23 cellular contexts compared by ENCODE assay signal in genomic region chr9:135588371-135588770, GRCh38. TPM values are rescaled to one million over a fixed set of nuclear protein-coding genes. Genes with fewer than 3 reads are reported as not detected.
A peak's percentile ranks its signal among the peaks of the same experiment; 100 is the strongest.
DNase-seq lines count a peak whose midpoint lies in the region; ATAC-seq and TF ChIP-seq lines count a peak whose summit lies in the region.
"Had no signal": no experiment of that assay in that cellular context is flagged by ENCODE, and none has a peak within 500 bp of the region (broad histone marks: within the 10 kb centered on the region; RNA-seq: fewer than 3 reads in every experiment).

No MANE protein-coding gene starts in this region.

- H3K18ac ChIP-seq in neuronal stem cell (ENCODE audit: low read length): peak overlapping the region; percentile 64

- H3K9me3 ChIP-seq in RWPE2 (ENCODE audit: severe bottlenecking) (no peaks in the 10 kb centered on the region), neuronal stem cell (replicated peaks in 1 of 2; ENCODE audit: control insufficient read depth in 2 of 2, insufficient read depth in 1 of 2, low read depth in 1 of 2, low read length in 2 of 2) (no peaks in the 10 kb centered on the region)

- no peak overlapping the region for H2BK120ac ChIP-seq in neuronal stem cell (ENCODE audit: low read depth, low read length)

- H3K4me2 ChIP-seq in neuronal stem cell (ENCODE audit: insufficient read depth, low read length, poor library complexity, severe bottlenecking): no peak overlapping the region

- H3K4ac ChIP-seq in neuronal stem cell (ENCODE audit: low read length): no peak overlapping the region

- H3K36me3 ChIP-seq in RWPE2 (ENCODE audit: low read depth): no peaks in the 10 kb centered on the region
- H3K36me3 ChIP-seq in neuronal stem cell (replicated peaks in 1 of 2; ENCODE audit: control insufficient read depth in 2 of 2, insufficient read depth in 2 of 2, low read length in 2 of 2): no peaks in the 10 kb centered on the region

- no peak overlapping the region for H3K27ac ChIP-seq in RWPE2 (ENCODE audit: poor library complexity, severe bottlenecking)
- no peak overlapping the region for H3K27ac ChIP-seq in neuronal stem cell (replicated peaks; ENCODE audit: low read length)
- H3K27ac ChIP-seq: 22Rv1, GM23248 had no signal

- H2BK5ac ChIP-seq in neuronal stem cell (ENCODE audit: low read length): no peak overlapping the region

- no peak overlapping the region for H4K91ac ChIP-seq in neuronal stem cell (ENCODE audit: low read depth, low read length, poor library complexity)

- peak; percentile 14 for DNase-seq in activated CD4-positive, CD25-positive, alpha-beta regulatory T cell treated with anti-CD3 and anti-CD28 coated beads, Interleukin-2, amount 50 U/mL, for 72 hours
- DNase-seq in RWPE2 (ENCODE audit: low spot score): peak; percentile 44
- DNase-seq in neuronal stem cell (ENCODE audit: low spot score): no peak
- DNase-seq in type B pancreatic cell (ENCODE audit: extremely low spot score, unreplicated experiment): peak; percentile 65
- DNase-seq in GM19238 (ENCODE audit: insufficient read length, low spot score): no peak
- DNase-seq in cerebellar nuclear complex (lab: John Stamatoyannopoulos, UW): no peak
- DNase-seq: DMS79 treated with DMSO at 0.1 percent for 48 hours, GM23248, HCEC 1CT, Karpas-422, NCI-H1417 treated with DMSO at 0.1 percent for 48 hours, NCI-H1930, NCI-H226, NCI-H524, NCI-H82, OCI-M1, SIG-M5 had no signal

- no peaks in the 10 kb centered on the region for H3K4me1 Mint-ChIP-seq in type B pancreatic cell (ENCODE audit: unreplicated experiment)
- H3K4me1 Mint-ChIP-seq: CD14-positive monocyte, IgD-negative memory B cell had no signal

- no peak overlapping the region for H3K23ac ChIP-seq in neuronal stem cell (ENCODE audit: low read depth, low read length, poor library complexity)

- H3K4me3 Mint-ChIP-seq in type B pancreatic cell: no peak overlapping the region
- H3K4me3 Mint-ChIP-seq: CD14-positive monocyte, IgD-negative memory B cell had no signal

- H3K9me3 Mint-ChIP-seq in type B pancreatic cell: no peaks in the 10 kb centered on the region

- H3K27me3 Mint-ChIP-seq in type B pancreatic cell: no peaks in the 10 kb centered on the region

- peak overlapping the region; percentile 23 for H2AK5ac ChIP-seq in neuronal stem cell (ENCODE audit: low read depth, low read length)

- no peak overlapping the region for H3K9ac ChIP-seq in neuronal stem cell (ENCODE audit: low read depth, low read length, poor library complexity)
- H3K9ac ChIP-seq: GM23248 had no signal

- H3K36me3 Mint-ChIP-seq in type B pancreatic cell: no peaks in the 10 kb centered on the region
- H3K36me3 Mint-ChIP-seq: CD14-positive monocyte, IgD-negative memory B cell had no signal

- H2BK15ac ChIP-seq in neuronal stem cell (ENCODE audit: low read length): peak overlapping the region; percentile 58

- WGBS in neuronal stem cell (ENCODE audit: extremely low coverage in 2 of 2, insufficient read length in 2 of 2, insufficient replicate concordance in 1 of 2), 2 donors: no CpG with 5 or more reads among the region's 9 CpGs

- H3K4me3 ChIP-seq in RWPE2 (ENCODE audit: severe bottlenecking) (no peak overlapping the region), neuronal stem cell (ENCODE audit: low read length in 2 of 2) (no peak overlapping the region)
- H3K4me3 ChIP-seq: GM23248 had no signal

- H3K79me1 ChIP-seq in neuronal stem cell (ENCODE audit: low read depth, low read length): peaks cover 1% of the 10 kb centered on the region

- H3K27me3 ChIP-seq in RWPE2 (ENCODE audit: insufficient read depth, poor library complexity, severe bottlenecking) (peaks cover 4% of the 10 kb centered on the region), neuronal stem cell (ENCODE audit: control insufficient read depth in 3 of 3, insufficient read depth in 3 of 3, low read depth in 1 of 3, low read length in 3 of 3) (peaks cover 0 to 4% (median 0%) of the 10 kb centered on the region in 3 experiments)

- H3K4me1 ChIP-seq in RWPE2 (ENCODE audit: insufficient read depth, poor library complexity, severe bottlenecking) (no peaks in the 10 kb centered on the region), neuronal stem cell (ENCODE audit: control insufficient read depth in 2 of 2, insufficient read depth in 1 of 2, low read depth in 1 of 2, low read length in 2 of 2) (peaks cover 0 to 6% of the 10 kb centered on the region in 2 donors)

- H3K27ac Mint-ChIP-seq in type B pancreatic cell: no peak overlapping the region
- H3K27ac Mint-ChIP-seq: CD14-positive monocyte, IgD-negative memory B cell had no signal

- peak overlapping the region; percentile 56 for H3K14ac ChIP-seq in neuronal stem cell (ENCODE audit: low read length)

- TF ChIP-seq CTCF in RWPE2 (IDR thresholded peaks at IDR 0.05; ENCODE audit: poor library complexity, severe bottlenecking) (no peak), type B pancreatic cell (conservative IDR thresholded peaks at IDR 0.05) (no peak)

- no peak overlapping the region for H2AFZ ChIP-seq in neuronal stem cell (ENCODE audit: low read length)
- H2AFZ ChIP-seq: GM23248 had no signal

- no peak overlapping the region for H4K8ac ChIP-seq in neuronal stem cell (ENCODE audit: low read depth, low read length)

- no peak for ATAC-seq in activated CD4-positive, CD25-positive, alpha-beta regulatory T cell treated with anti-CD3 and anti-CD28 coated beads, Interleukin-2, amount 50 U/mL, for 24 hours
- ATAC-seq in RWPE2 (ENCODE audit: low read depth) (no peak), HG03565 (IDR thresholded peaks at IDR 0.05; ENCODE audit: unreplicated experiment) (no peak)

- peak overlapping the region; percentile 22 for H2BK12ac ChIP-seq in neuronal stem cell (ENCODE audit: low read length)

RNA-seq across cellular contexts. Expression of gene PAEP, which starts 26.8 kb away (rescaled TPM):
- not detected for polyA plus RNA-seq in neuronal stem cell (2013, experiment 1 of 2)
- polyA plus RNA-seq in neuronal stem cell (2013, experiment 2 of 2): not detected
- total RNA-seq in type B pancreatic cell (ENCODE audit: low replicate concordance): not detected in 2 replicates
- total RNA-seq: GM23248, MCF 10A had no signal
- polyA plus RNA-seq: CD14-positive monocyte, GM23248, IgD-negative memory B cell had no signal

RNA-seq across cellular contexts. Expression of gene OBP2A, which starts 42.4 kb away (rescaled TPM):
- polyA plus RNA-seq in neuronal stem cell (2013, experiment 1 of 2): not detected
- polyA plus RNA-seq in neuronal stem cell (2013, experiment 2 of 2): not detected
- total RNA-seq in type B pancreatic cell (ENCODE audit: low replicate concordance): not detected in 2 replicates
- total RNA-seq: GM23248, MCF 10A had no signal
- polyA plus RNA-seq: CD14-positive monocyte, GM23248, IgD-negative memory B cell had no signal

RNA-seq across cellular contexts. Expression of gene GLT6D1, which starts 51.0 kb away (rescaled TPM):
- polyA plus RNA-seq in neuronal stem cell (2013, experiment 1 of 2): 0.03 TPM
- polyA plus RNA-seq in neuronal stem cell (2013, experiment 2 of 2): not detected
- not detected in 2 replicates for total RNA-seq in type B pancreatic cell (ENCODE audit: low replicate concordance)
- total RNA-seq: GM23248, MCF 10A had no signal
- polyA plus RNA-seq: CD14-positive monocyte, GM23248, IgD-negative memory B cell had no signal

Comparison
In these comparisons a context has a peak if more than half of its experiments do, and no peak if none do; other contexts are left out.
1. DNase-seq: peak in activated CD4-positive, CD25-positive, alpha-beta regulatory T cell treated with anti-CD3 and anti-CD28 coated beads, Interleukin-2, amount 50 U/mL, for 72 hours (single experiment), RWPE2 (single experiment) and type B pancreatic cell (single experiment); none in neuronal stem cell (single experiment), GM19238 (single experiment) and cerebellar nuclear complex (0 of 2).